Comparison of ENCODE assay signal across 1 cellular context in the genomic region with DNA sequence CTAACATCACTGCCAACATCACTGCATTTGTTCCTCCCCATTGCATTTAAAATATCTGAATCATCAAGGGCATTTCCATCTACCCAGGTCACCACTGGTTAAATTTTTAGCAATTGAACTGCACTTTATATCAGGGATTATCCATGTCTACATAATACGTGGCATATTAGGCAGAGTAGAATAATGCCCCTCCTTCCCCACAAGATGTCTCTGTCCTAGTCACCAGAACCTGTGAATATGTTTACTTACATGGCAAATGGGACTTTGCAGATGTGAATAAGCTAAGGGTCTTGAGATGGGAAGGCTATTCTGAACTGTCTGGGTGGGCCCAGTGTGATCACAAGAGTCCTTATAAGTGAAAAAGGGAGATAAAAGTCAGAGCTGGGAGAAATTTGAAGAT.
TF ChIP-seq lines count a peak whose summit lies in the region.

No MANE protein-coding gene starts in this region.

TF ChIP-seq in K562, 482 proteins besides CTCF, POLR2A, EP300 and RAD21 (continued from another document):
- TF ChIP-seq STAT6 (CRISPR knock-in tag; IDR thresholded peaks at IDR 0.05), result no peak
- TF ChIP-seq, protein P1, sequence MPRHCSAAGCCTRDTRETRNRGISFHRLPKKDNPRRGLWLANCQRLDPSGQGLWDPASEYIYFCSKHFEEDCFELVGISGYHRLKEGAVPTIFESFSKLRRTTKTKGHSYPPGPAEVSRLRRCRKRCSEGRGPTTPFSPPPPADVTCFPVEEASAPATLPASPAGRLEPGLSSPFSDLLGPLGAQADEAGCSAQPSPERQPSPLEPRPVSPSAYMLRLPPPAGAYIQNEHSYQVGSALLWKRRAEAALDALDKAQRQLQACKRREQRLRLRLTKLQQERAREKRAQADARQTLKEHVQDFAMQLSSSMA (CRISPR knock-in tag; IDR thresholded peaks at IDR 0.05), result no peak
- TF ChIP-seq FOXJ2 (tag; IDR thresholded peaks at IDR 0.05), result no peak
- TF ChIP-seq YY1 (IDR thresholded peaks at IDR 0.05; ENCODE audit: borderline replicate concordance in 1 of 3, control insufficient read depth in 1 of 3, extremely low read depth in 1 of 3, insufficient read depth in 3 of 3, insufficient read length in 1 of 3, insufficient replicate concordance in 2 of 3, low read depth in 1 of 3, low read length in 2 of 3), result no peak
- no peak for TF ChIP-seq SMARCA5 (IDR thresholded peaks at IDR 0.05)
- no peak for TF ChIP-seq ZNF785 (CRISPR knock-in tag; IDR thresholded peaks at IDR 0.05)
- TF ChIP-seq STAT5A (IDR thresholded peaks at IDR 0.05; ENCODE audit: borderline replicate concordance, low read length), result no peak
TF ChIP-seq in K562: peak in this region for 0.
